In genomic region chr20:8930691-8931090, GRCh38 we compare ENCODE assay signal across 18 cellular contexts.
DNase-seq lines count a peak whose midpoint lies in the region; TF ChIP-seq lines count a peak whose summit lies in the region.
"Had no signal": no experiment of that assay in that cellular context is flagged by ENCODE, and none has a peak within 500 bp of the region (broad histone marks: within the 10 kb centered on the region; RNA-seq: fewer than 3 reads in every experiment).

No MANE protein-coding gene starts in this region.

- no peak overlapping the region for H2BK5ac ChIP-seq in mesenchymal stem cell (ENCODE audit: low read depth, low read length, poor library complexity, severe bottlenecking)

- no peak overlapping the region for H3K4ac ChIP-seq in mesenchymal stem cell (ENCODE audit: low read depth in 1 of 2, low read length in 2 of 2)

- no peak overlapping the region for H4K8ac ChIP-seq in mesenchymal stem cell (ENCODE audit: low read length)

- H2BK120ac ChIP-seq in mesenchymal stem cell (ENCODE audit: low read depth, low read length) = no peak overlapping the region

- WGBS in mesenchymal stem cell = 54% methylated on average over 1 of the region's 1 CpG

- peaks cover 18% of the 10 kb centered on the region for H3K4me1 ChIP-seq in adipocyte (ENCODE audit: control insufficient read depth, insufficient read depth, low read length)
- no peaks in the 10 kb centered on the region for H3K4me1 ChIP-seq in mesenchymal stem cell (ENCODE audit: control insufficient read depth, insufficient read depth, low read depth, low read length)
- H3K4me1 ChIP-seq in ascending aorta = peaks cover 0 to 11% of the 10 kb centered on the region in 2 donors
- H3K4me1 ChIP-seq: BLaER1 treated with 17β-estradiol and CSF1 and Interleukin-3, amounts not matched to agents 10 nM and 100 nM had no signal

- H3K4me2 ChIP-seq in mesenchymal stem cell (ENCODE audit: low read length, poor library complexity, severe bottlenecking) = no peak overlapping the region
- H3K4me2 ChIP-seq: BLaER1 treated with 17β-estradiol and CSF1 and Interleukin-3, amounts not matched to agents 10 nM and 100 nM; KMS-11; PC-9 had no signal

- H2AK5ac ChIP-seq in mesenchymal stem cell (ENCODE audit: low read length, severe bottlenecking) = no peak overlapping the region

- H2BK15ac ChIP-seq in mesenchymal stem cell (ENCODE audit: low read depth, poor library complexity, severe bottlenecking) = no peak overlapping the region

- peaks cover 10% of the 10 kb centered on the region for H3K27me3 ChIP-seq in adipocyte (replicated peaks; ENCODE audit: control insufficient read depth, insufficient read depth, low read length)
- peaks cover 0 to 19% of the 10 kb centered on the region in 2 experiments for H3K27me3 ChIP-seq in mesenchymal stem cell (ENCODE audit: control insufficient read depth in 1 of 2, insufficient read depth in 1 of 2, low read length in 2 of 2)
- no peaks in the 10 kb centered on the region for H3K27me3 ChIP-seq in ascending aorta
- H3K27me3 ChIP-seq: BLaER1 treated with 17β-estradiol and CSF1 and Interleukin-3, amounts not matched to agents 10 nM and 100 nM had no signal

- intact Hi-C loops in ascending aorta (cut with DNase I) = no loop called here

- H3K9ac ChIP-seq in adipocyte (ENCODE audit: low read length) = no peak overlapping the region
- H3K9ac ChIP-seq in mesenchymal stem cell (ENCODE audit: low read length) = no peak overlapping the region
- H3K9ac ChIP-seq: BLaER1 treated with 17β-estradiol and CSF1 and Interleukin-3, amounts not matched to agents 10 nM and 100 nM; KMS-11 had no signal

- peak; percentile 75 for DNase-seq in AG09319 (ENCODE audit: extremely low read depth, low read depth)
- peak; percentile 44 for DNase-seq in EL
- DNase-seq in adipocyte (ENCODE audit: low read depth) = peak; percentile 62
- peak; percentile 7 for DNase-seq in medulla oblongata (ENCODE audit: extremely low spot score)
- DNase-seq in mesenchymal stem cell = no peak
- DNase-seq in ascending aorta (ENCODE audit: low spot score in 2 of 2) = no peak
- no peak for DNase-seq in activated T-cell treated with anti-CD3 and anti-CD28 coated beads, Interleukin-2, amount 50 U/mL, for 48 hours
- DNase-seq: ACHN; CD8-positive, alpha-beta memory T cell; DND-41; NCI-H1048; NCI-H146; NCI-H2081; NCI-H510A treated with DMSO at 0.1 percent for 48 hours; NCI-H82; PC-9 had no signal

- no peak overlapping the region for H3K14ac ChIP-seq in mesenchymal stem cell (ENCODE audit: low read length in 2 of 2)

- H3K9me3 ChIP-seq in adipocyte (ENCODE audit: control insufficient read depth, low read length) (no peaks in the 10 kb centered on the region), mesenchymal stem cell (ENCODE audit: control insufficient read depth, low read length) (no peaks in the 10 kb centered on the region), ascending aorta (no peaks in the 10 kb centered on the region)
- H3K9me3 ChIP-seq: BLaER1 treated with 17β-estradiol and CSF1 and Interleukin-3, amounts not matched to agents 10 nM and 100 nM had no signal

- no peak overlapping the region for H2BK12ac ChIP-seq in mesenchymal stem cell (ENCODE audit: low read length in 2 of 2)

- H3K4me3 ChIP-seq in adipocyte (ENCODE audit: low read length) (no peak overlapping the region), mesenchymal stem cell (ENCODE audit: insufficient read depth in 1 of 2, low read depth in 1 of 2, low read length in 2 of 2) (no peak overlapping the region), ascending aorta (no peak overlapping the region)
- H3K4me3 ChIP-seq: BLaER1 treated with 17β-estradiol and CSF1 and Interleukin-3, amounts not matched to agents 10 nM and 100 nM; PC-9 had no signal

- H3K23ac ChIP-seq in mesenchymal stem cell (ENCODE audit: low read length in 2 of 2) = no peak overlapping the region

- no peak for TF ChIP-seq CTCF in AG09319 (IDR thresholded peaks at IDR 0.05; ENCODE audit: low read depth, low read length)
- no peak for TF ChIP-seq CTCF in ascending aorta (IDR thresholded peaks at IDR 0.05)

- H3K36me3 ChIP-seq in adipocyte (ENCODE audit: control insufficient read depth, insufficient read depth, low read length, severe bottlenecking) (no peaks in the 10 kb centered on the region), mesenchymal stem cell (ENCODE audit: control insufficient read depth in 1 of 2, insufficient read depth in 2 of 2, low read depth in 1 of 2, low read length in 2 of 2) (no peaks in the 10 kb centered on the region), ascending aorta (no peaks in the 10 kb centered on the region)
- H3K36me3 ChIP-seq: BLaER1 treated with 17β-estradiol and CSF1 and Interleukin-3, amounts not matched to agents 10 nM and 100 nM had no signal

- no peaks in the 10 kb centered on the region for H3K79me1 ChIP-seq in mesenchymal stem cell (replicated peaks; ENCODE audit: low read length, poor library complexity, severe bottlenecking)

- H3K27ac ChIP-seq in mesenchymal stem cell (ENCODE audit: low read length, poor library complexity, severe bottlenecking) (no peak overlapping the region), ascending aorta (no peak overlapping the region)
- H3K27ac ChIP-seq: BLaER1 treated with 17β-estradiol and CSF1 and Interleukin-3, amounts not matched to agents 10 nM and 100 nM; KMS-11; PC-9 had no signal

- H4K91ac ChIP-seq in mesenchymal stem cell (ENCODE audit: low read length) = no peak overlapping the region

- no peak overlapping the region for H3K18ac ChIP-seq in mesenchymal stem cell (ENCODE audit: low read depth in 1 of 2, low read length in 2 of 2)

- no peak overlapping the region for H2AFZ ChIP-seq in mesenchymal stem cell (ENCODE audit: low read depth, low read length)
- H2AFZ ChIP-seq: PC-9 had no signal

Comparison
In these comparisons a context has a peak if more than half of its experiments do, and no peak if none do; other contexts are left out.
1. DNase-seq: peak in AG09319 (single experiment), EL (single experiment), adipocyte (single experiment) and medulla oblongata (single experiment); none in mesenchymal stem cell (single experiment), ascending aorta (0 of 2) and activated T-cell treated with anti-CD3 and anti-CD28 coated beads, Interleukin-2, amount 50 U/mL, for 48 hours (0 of 2).